ENCODE assay signal across 18 cellular contexts in the genomic region with DNA sequence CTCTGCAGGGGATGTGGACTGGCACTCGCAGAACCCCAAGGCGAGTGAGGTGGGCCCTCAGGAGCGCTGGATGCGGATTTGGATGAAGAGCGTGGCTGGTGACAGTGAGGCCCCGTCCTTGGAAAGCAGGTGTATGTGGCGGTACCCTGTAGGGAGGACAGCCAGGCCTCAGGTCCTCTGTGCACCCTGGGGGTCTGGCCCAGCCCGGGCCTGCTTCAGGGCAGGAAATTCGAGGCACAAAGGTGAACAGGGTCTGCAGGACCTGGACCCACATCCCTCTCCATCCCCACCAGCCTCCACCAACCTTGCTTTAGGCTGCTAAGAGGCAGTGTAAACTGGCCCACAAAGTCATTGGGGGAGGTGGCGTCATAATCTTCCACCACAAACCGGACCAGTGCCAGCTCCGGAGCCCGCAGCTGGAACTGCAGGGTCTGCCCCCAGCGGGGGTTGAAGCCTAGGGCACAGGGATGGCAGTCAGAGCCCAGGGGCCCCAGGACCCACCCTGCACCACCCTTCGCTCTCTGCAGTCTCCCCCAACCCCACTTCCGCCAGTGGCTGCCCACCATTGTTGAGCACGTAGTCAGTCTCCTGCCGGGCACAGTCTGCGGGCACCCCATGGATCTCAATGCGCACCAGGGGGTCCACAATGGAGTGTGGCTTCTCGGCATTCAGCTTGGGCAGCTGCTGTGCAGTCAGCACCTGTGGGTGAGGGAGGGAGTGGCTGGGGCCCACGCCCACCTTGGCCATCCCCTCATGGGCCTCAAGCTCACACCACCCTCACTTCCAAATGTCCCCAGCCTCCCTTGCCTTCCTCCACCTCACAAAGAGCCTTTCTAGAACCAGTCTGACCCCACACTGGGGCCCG. TPM values are rescaled to one million over a fixed set of nuclear protein-coding genes. Genes with fewer than 3 reads are reported as not detected.
DNase-seq lines count a peak whose midpoint lies in the region; ATAC-seq and TF ChIP-seq lines count a peak whose summit lies in the region.
"Had no signal": no experiment of that assay in that cellular context is flagged by ENCODE, and none has a peak within 500 bp of the region (broad histone marks: within the 10 kb centered on the region; RNA-seq: fewer than 3 reads in every experiment).

No MANE protein-coding gene starts in this region.

- no peak overlapping the region for H3K27ac ChIP-seq in HEK293 (ENCODE audit: extremely low read depth, low read depth, low read length)
- H3K27ac ChIP-seq in coronary artery: peak overlapping the region; percentile 72 to 87
- H3K27ac ChIP-seq in gastrocnemius medialis: peak overlapping the region; percentile 88 to 96 (median 92)
- H3K27ac ChIP-seq: colonic mucosa, foreskin keratinocyte, neural progenitor cell, SJSA1 had no signal

- H3K4me3 ChIP-seq in HEK293 (ENCODE audit: low read depth, low read length) (no peak overlapping the region), coronary artery (no peak overlapping the region), gastrocnemius medialis (no peak overlapping the region)
- H3K4me3 ChIP-seq: colonic mucosa, neural progenitor cell, SJSA1, uterus had no signal

- H3K27ac Mint-ChIP-seq in osteocyte (ENCODE audit: unreplicated experiment): no peak overlapping the region
- H3K27ac Mint-ChIP-seq: activated CD8-positive, alpha-beta T cell treated with anti-CD3 and anti-CD28 coated beads for 36 hours; activated naive CD4-positive, alpha-beta T cell treated with anti-CD3 and anti-CD28 coated beads for 36 hours; activated T-cell treated with anti-CD3 and anti-CD28 coated beads, Interleukin-2, amount 50 U/mL, for 24 hours; CD8-positive, alpha-beta T cell had no signal

- no peak for ATAC-seq in gastrocnemius medialis
- ATAC-seq: activated CD8-positive, alpha-beta T cell treated with anti-CD3 and anti-CD28 coated beads for 36 hours; CD8-positive, alpha-beta T cell; foreskin keratinocyte had no signal

- no peaks in the 10 kb centered on the region for H3K27me3 Mint-ChIP-seq in osteocyte (ENCODE audit: unreplicated experiment)
- H3K27me3 Mint-ChIP-seq: activated CD8-positive, alpha-beta T cell treated with anti-CD3 and anti-CD28 coated beads for 36 hours; activated T-cell treated with anti-CD3 and anti-CD28 coated beads, Interleukin-2, amount 50 U/mL, for 24 hours had no signal

- no peaks in the 10 kb centered on the region for H3K9me3 ChIP-seq in HEK293 (ENCODE audit: control insufficient read depth, insufficient read depth, low read depth, low read length)
- no peaks in the 10 kb centered on the region for H3K9me3 ChIP-seq in gastrocnemius medialis
- H3K9me3 ChIP-seq: colonic mucosa, SJSA1, uterus had no signal

- H3K9me3 Mint-ChIP-seq in osteocyte (ENCODE audit: unreplicated experiment): no peaks in the 10 kb centered on the region
- H3K9me3 Mint-ChIP-seq: activated CD8-positive, alpha-beta T cell treated with anti-CD3 and anti-CD28 coated beads for 36 hours; activated naive CD4-positive, alpha-beta T cell treated with anti-CD3 and anti-CD28 coated beads for 36 hours; activated T-cell treated with anti-CD3 and anti-CD28 coated beads, Interleukin-2, amount 50 U/mL, for 24 hours; CD8-positive, alpha-beta T cell; neural progenitor cell had no signal

- H3K27me3 ChIP-seq in gastrocnemius medialis: no peaks in the 10 kb centered on the region
- H3K27me3 ChIP-seq: colonic mucosa, foreskin keratinocyte, neural progenitor cell, SJSA1, uterus had no signal

- POLR2A ChIA-PET in HEK293 (lab: Yijun Ruan, JAX): interaction anchor here (1.1 to 1.5 kb wide), 2 partner anchors 15 to 50 kb away, joined by 3 to 4 read pairs; no protein-coding TSS in a partner anchor

- H3K36me3 ChIP-seq in HEK293 (ENCODE audit: control insufficient read depth in 2 of 2, insufficient read depth in 1 of 2, low read length in 2 of 2) (peaks cover 0 to 55% of the 10 kb centered on the region in 2 experiments; a peak in 1 of 3 replicates), gastrocnemius medialis (peaks cover 0 to 3% of the 10 kb centered on the region in 2 donors)
- H3K36me3 ChIP-seq: colonic mucosa, neural progenitor cell, uterus had no signal

- CTCF ChIA-PET in HEK293 (lab: Yijun Ruan, JAX): interaction anchor here (1.0 to 1.8 kb wide), 3 partner anchors 14 to 85 kb away, joined by 4 to 9 read pairs (median 8); partner anchors contain the start of gene ACBD4

- TF ChIP-seq POLR2A in gastrocnemius medialis (IDR thresholded peaks at IDR 0.05): no peak

- intact Hi-C loops in gastrocnemius medialis (cut with DNase I; ENCODE audit: low total_unique reads): no loop called here

- TF ChIP-seq CTCF in HEK293 (tag by site-specific recombination; IDR thresholded peaks at IDR 0.05) (no peak), coronary artery (IDR thresholded peaks at IDR 0.05) (no peak), gastrocnemius medialis (IDR thresholded peaks at IDR 0.05 in 4 of 5, conservative IDR thresholded peaks at IDR 0.05 in 1 of 5) (no peak), osteocyte (IDR thresholded peaks at IDR 0.05) (no peak)

- H3K4me3 Mint-ChIP-seq in osteocyte (ENCODE audit: unreplicated experiment): no peak overlapping the region
- H3K4me3 Mint-ChIP-seq: activated CD8-positive, alpha-beta T cell treated with anti-CD3 and anti-CD28 coated beads for 36 hours; activated naive CD4-positive, alpha-beta T cell treated with anti-CD3 and anti-CD28 coated beads for 36 hours; activated T-cell treated with anti-CD3 and anti-CD28 coated beads, Interleukin-2, amount 50 U/mL, for 24 hours; CD8-positive, alpha-beta T cell; neural progenitor cell had no signal

- H3K36me3 Mint-ChIP-seq in osteocyte (ENCODE audit: unreplicated experiment): peaks cover 14% of the 10 kb centered on the region

- H3K4me1 ChIP-seq in HEK293 (ENCODE audit: control insufficient read depth, insufficient read depth, low read length): no peaks in the 10 kb centered on the region
- H3K4me1 ChIP-seq in gastrocnemius medialis: peaks cover 44 to 51% of the 10 kb centered on the region in 2 donors
- H3K4me1 ChIP-seq: colonic mucosa, foreskin keratinocyte, neural progenitor cell, SJSA1 had no signal

- DNase-seq in coronary artery (ENCODE audit: low spot score) (no peak), gastrocnemius medialis (no peak), NCI-H748 (lab: John Stamatoyannopoulos, UW; ENCODE audit: unreplicated experiment) (no peak), NCI-H524 treated with DMSO at 0.1 percent for 48 hours (lab: John Stamatoyannopoulos, UW) (no peak), osteocyte (ENCODE audit: extremely low spot score, unreplicated experiment) (no peak)
- DNase-seq: activated CD4-positive, CD25-positive, alpha-beta regulatory T cell; activated CD8-positive, alpha-beta T cell treated with anti-CD3 and anti-CD28 coated beads for 36 hours; activated naive CD4-positive, alpha-beta T cell treated with anti-CD3 and anti-CD28 coated beads for 36 hours; activated T-cell treated with anti-CD3 and anti-CD28 coated beads, Interleukin-2, amount 50 U/mL, for 24 hours; colonic mucosa; foreskin keratinocyte; NCI-H748 treated with DMSO at 0.1 percent for 48 hours; stimulated activated naive CD4-positive, alpha-beta T cell; uterus had no signal

- in situ Hi-C loops in gastrocnemius medialis (cut with MboI; ENCODE audit: low sequenced_read_pairs in 4 of 4): loop anchor here in 1 of 4 donors (25.0 kb wide), 1 partner anchor 200 kb away; the partner anchor contains the start of gene GFAP

- H3K4me1 Mint-ChIP-seq in osteocyte (ENCODE audit: unreplicated experiment): peaks cover 17% of the 10 kb centered on the region

TF ChIP-seq in HEK293, 187 proteins besides CTCF, POLR2A, EP300 and RAD21 (continues in another document):
- TF ChIP-seq GLIS1 (tag by site-specific recombination; IDR thresholded peaks at IDR 0.05) (no peak), ZNF558 (tag by site-specific recombination; IDR thresholded peaks at IDR 0.05) (no peak), ZNF280D (tag by site-specific recombination; IDR thresholded peaks at IDR 0.05) (no peak)

RNA-seq across cellular contexts. Expression of gene PLCD3, which starts 19.5 kb away (rescaled TPM):
- total RNA-seq in gastrocnemius medialis: 100 to 1,000 TPM in 1 of 4 donors, 10 to 100 TPM in 3; 38.6 to 186 (median 75.1) TPM
- 92.3 and 111 TPM in 2 replicates for total RNA-seq in osteocyte

RNA-seq across cellular contexts. Expression of gene ACBD4, which starts 22.7 kb away (rescaled TPM):
- 1 to 10 TPM; 2.2 to 3.2 (median 2.5) TPM for total RNA-seq in gastrocnemius medialis
- total RNA-seq in osteocyte: 8.1 and 10.6 TPM in 2 replicates

RNA-seq across cellular contexts. Expression of gene HEXIM1, which starts 35.5 kb away (rescaled TPM):
- total RNA-seq in gastrocnemius medialis (10 to 100 TPM; 26.3 to 79.6 (median 36.9) TPM), osteocyte (42.0 and 44.5 TPM in 2 replicates)

RNA-seq across cellular contexts. Expression of gene HEXIM2, which starts 48.9 kb away (rescaled TPM):
- total RNA-seq in gastrocnemius medialis: 10 to 100 TPM; 31.4 to 70.8 (median 64.9) TPM
- total RNA-seq in osteocyte: 6.4 and 9.8 TPM in 2 replicates

RNA-seq across cellular contexts. Expression of gene NMT1, which starts 51.7 kb away (rescaled TPM):
- total RNA-seq in gastrocnemius medialis (100 to 1,000 TPM in 1 of 4 donors, 10 to 100 TPM in 3; 60.7 to 127 (median 71.5) TPM), osteocyte (92.4 and 97.9 TPM in 2 replicates)
